ENCODE assay signal across 1 cellular context in the genomic region with DNA sequence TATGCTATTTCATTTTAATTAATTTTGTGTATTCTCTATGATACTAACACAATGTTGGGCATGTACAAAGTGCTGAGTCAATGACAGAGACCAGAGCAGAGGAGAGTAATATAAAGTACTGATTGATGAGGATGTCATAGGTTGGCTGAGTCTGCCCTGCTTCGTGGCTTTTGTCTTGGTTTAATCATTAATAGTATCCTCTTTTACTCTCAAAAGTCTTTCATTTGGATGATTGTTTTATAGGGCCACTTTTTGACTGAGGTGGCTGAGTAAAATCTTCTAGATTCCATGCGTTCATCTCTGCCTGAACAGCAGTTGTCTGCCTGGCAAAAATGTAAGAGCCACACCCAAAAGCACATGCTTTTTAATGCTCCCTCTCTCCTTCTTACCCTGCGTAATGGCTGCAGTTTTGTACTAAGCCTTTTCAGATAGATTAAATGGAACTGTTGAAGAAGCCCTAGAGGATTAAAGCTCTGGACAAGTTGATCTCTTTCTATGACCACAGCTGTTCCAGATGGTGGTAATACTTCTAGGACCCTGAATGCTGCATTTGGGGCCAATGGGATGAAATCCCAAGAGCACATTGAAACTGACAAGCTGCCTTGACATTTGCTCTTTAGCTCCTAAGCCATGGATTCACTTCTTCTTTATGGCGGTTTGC.
TF ChIP-seq lines count a peak whose summit lies in the region.

No MANE protein-coding gene starts in this region.

TF ChIP-seq in IMR-90, 13 proteins besides CTCF, POLR2A, EP300 and RAD21:
- TF ChIP-seq CHD1 (IDR thresholded peaks at IDR 0.05; ENCODE audit: low read depth, low read length) (no peak), MAZ (IDR thresholded peaks at IDR 0.05; ENCODE audit: borderline replicate concordance, low read depth, low read length) (no peak), BHLHE40 (IDR thresholded peaks at IDR 0.05; ENCODE audit: low read depth, low read length) (no peak), RCOR1 (IDR thresholded peaks at IDR 0.05; ENCODE audit: insufficient replicate concordance, low read length) (no peak), SMC3 (IDR thresholded peaks at IDR 0.05; ENCODE audit: low read depth, low read length) (no peak), RFX5 (IDR thresholded peaks at IDR 0.05; ENCODE audit: low read depth, low read length) (no peak), MAFK (IDR thresholded peaks at IDR 0.05; ENCODE audit: low read depth, low read length) (no peak), FOS (IDR thresholded peaks at IDR 0.05; ENCODE audit: low read depth, low read length) (no peak), MXI1 (IDR thresholded peaks at IDR 0.05; ENCODE audit: borderline replicate concordance, low read depth, low read length) (no peak), CEBPB (IDR thresholded peaks at IDR 0.05; ENCODE audit: low read depth, low read length) (no peak), NFE2L2 (IDR thresholded peaks at IDR 0.05; ENCODE audit: low read depth, low read length) (no peak)
- TF ChIP-seq, protein P1, sequence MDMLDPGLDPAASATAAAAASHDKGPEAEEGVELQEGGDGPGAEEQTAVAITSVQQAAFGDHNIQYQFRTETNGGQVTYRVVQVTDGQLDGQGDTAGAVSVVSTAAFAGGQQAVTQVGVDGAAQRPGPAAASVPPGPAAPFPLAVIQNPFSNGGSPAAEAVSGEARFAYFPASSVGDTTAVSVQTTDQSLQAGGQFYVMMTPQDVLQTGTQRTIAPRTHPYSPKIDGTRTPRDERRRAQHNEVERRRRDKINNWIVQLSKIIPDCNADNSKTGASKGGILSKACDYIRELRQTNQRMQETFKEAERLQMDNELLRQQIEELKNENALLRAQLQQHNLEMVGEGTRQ (IDR thresholded peaks at IDR 0.05; ENCODE audit: low read depth, low read length), result no peak
- TF ChIP-seq, protein P2, sequence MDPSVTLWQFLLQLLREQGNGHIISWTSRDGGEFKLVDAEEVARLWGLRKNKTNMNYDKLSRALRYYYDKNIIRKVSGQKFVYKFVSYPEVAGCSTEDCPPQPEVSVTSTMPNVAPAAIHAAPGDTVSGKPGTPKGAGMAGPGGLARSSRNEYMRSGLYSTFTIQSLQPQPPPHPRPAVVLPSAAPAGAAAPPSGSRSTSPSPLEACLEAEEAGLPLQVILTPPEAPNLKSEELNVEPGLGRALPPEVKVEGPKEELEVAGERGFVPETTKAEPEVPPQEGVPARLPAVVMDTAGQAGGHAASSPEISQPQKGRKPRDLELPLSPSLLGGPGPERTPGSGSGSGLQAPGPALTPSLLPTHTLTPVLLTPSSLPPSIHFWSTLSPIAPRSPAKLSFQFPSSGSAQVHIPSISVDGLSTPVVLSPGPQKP (IDR thresholded peaks at IDR 0.05; ENCODE audit: borderline replicate concordance, low read depth, low read length), result no peak
